In genomic region chr10:16923726-16924125, GRCh38 we compare ENCODE assay signal across 34 cellular contexts.
"Had no signal": no experiment of that assay in that cellular context is flagged by ENCODE, and none has a peak within 500 bp of the region (broad histone marks: within the 10 kb centered on the region; RNA-seq: fewer than 3 reads in every experiment).

No MANE protein-coding gene starts in this region.

- H3K36me3 Mint-ChIP-seq: activated CD8-positive, alpha-beta memory T cell treated with anti-CD3 and anti-CD28 coated beads, Interleukin-2, amount 10 ng/mL, durations not matched to agents 7 days and 5 days; activated naive CD4-positive, alpha-beta T cell treated with anti-CD3 and anti-CD28 coated beads, Interleukin-2, amount 50 U/mL, for 72 hours had no signal

- H3K27me3 Mint-ChIP-seq: activated B cell treated with CpG ODN at 0.5 μM for 24 hours; activated CD4-positive, alpha-beta memory T cell treated with anti-CD3 and anti-CD28 coated beads, Interleukin-2, amount 10 ng/mL, durations not matched to agents 7 days and 5 days; activated CD8-positive, alpha-beta memory T cell treated with anti-CD3 and anti-CD28 coated beads, Interleukin-2, amount 10 ng/mL, durations not matched to agents 7 days and 5 days; activated naive CD8-positive, alpha-beta T cell treated with anti-CD3 and anti-CD28 coated beads for 36 hours; activated T-cell treated with anti-CD3 and anti-CD28 coated beads, Interleukin-2, amount 50 U/mL, for 24 hours; central memory CD8-positive, alpha-beta T cell had no signal

- H3K4me1 ChIP-seq: adrenal gland, body of pancreas had no signal

- H3K9me3 ChIP-seq: adrenal gland, body of pancreas had no signal

- H3K27me3 ChIP-seq: adrenal gland, body of pancreas, brain microvascular endothelial cell had no signal

- H3K36me3 ChIP-seq: adrenal gland, brain microvascular endothelial cell had no signal

- H3K4me1 Mint-ChIP-seq: activated B cell treated with CpG ODN at 0.5 μM for 24 hours; activated CD4-positive, alpha-beta memory T cell treated with anti-CD3 and anti-CD28 coated beads, Interleukin-2, amount 10 ng/mL, durations not matched to agents 7 days and 5 days; activated CD4-positive, alpha-beta T cell treated with anti-CD3 and anti-CD28 coated beads, Interleukin-2, amount 10 ng/mL, durations not matched to agents 24 days and 14 days; activated CD8-positive, alpha-beta memory T cell treated with anti-CD3 and anti-CD28 coated beads, Interleukin-2, amount 10 ng/mL, durations not matched to agents 7 days and 5 days; activated naive CD8-positive, alpha-beta T cell treated with anti-CD3 and anti-CD28 coated beads for 36 hours; central memory CD8-positive, alpha-beta T cell had no signal

- H3K27ac ChIP-seq: adrenal gland, body of pancreas, brain microvascular endothelial cell, VCaP had no signal

- H3K27ac Mint-ChIP-seq: activated B cell treated with CpG ODN at 0.5 μM for 24 hours; activated CD4-positive, alpha-beta memory T cell treated with anti-CD3 and anti-CD28 coated beads, Interleukin-2, amount 10 ng/mL, durations not matched to agents 7 days and 5 days; activated CD4-positive, alpha-beta T cell treated with anti-CD3 and anti-CD28 coated beads, Interleukin-2, amount 10 ng/mL, durations not matched to agents 24 days and 14 days; activated CD8-positive, alpha-beta memory T cell treated with anti-CD3 and anti-CD28 coated beads, Interleukin-2, amount 10 ng/mL, durations not matched to agents 7 days and 5 days; activated CD8-positive, alpha-beta T cell treated with anti-CD3 and anti-CD28 coated beads, Interleukin-2, amount 10 ng/mL, durations not matched to agents 7 days and 5 days; activated naive CD4-positive, alpha-beta T cell treated with anti-CD3 and anti-CD28 coated beads, Interleukin-2, amount 50 U/mL, for 72 hours; activated naive CD8-positive, alpha-beta T cell treated with anti-CD3 and anti-CD28 coated beads for 36 hours; activated T-cell treated with anti-CD3 and anti-CD28 coated beads, Interleukin-2, amount 50 U/mL, for 24 hours; activated T-helper 2 cell treated with anti-CD3 and anti-CD28 coated beads, Interferon-gamma antibody, Interleukin-2, Interleukin-4, amounts not matched to agents 10 μg/mL and 5 μg/mL and 100 μg/mL, durations not matched to agents 14 hours and 24 hours and 36 hours; T-helper 1 cell treated with Interleukin-12 subunit alpha and Interleukin-12 subunit beta and Interleukin-4 antibody, amounts not matched to agents 30 μg/mL and 1 μg/mL, for 36 hours; T-helper 2 cell treated with Interferon-gamma antibody and Interleukin-4, amounts not matched to agents 5 μg/mL and 100 μg/mL, for 36 hours had no signal

- H3K4me3 Mint-ChIP-seq: activated B cell treated with CpG ODN at 0.5 μM for 24 hours; activated CD4-positive, alpha-beta memory T cell treated with anti-CD3 and anti-CD28 coated beads, Interleukin-2, amount 10 ng/mL, durations not matched to agents 7 days and 5 days; activated CD4-positive, alpha-beta T cell treated with anti-CD3 and anti-CD28 coated beads, Interleukin-2, amount 10 ng/mL, durations not matched to agents 24 days and 14 days; activated CD8-positive, alpha-beta memory T cell treated with anti-CD3 and anti-CD28 coated beads, Interleukin-2, amount 10 ng/mL, durations not matched to agents 7 days and 5 days; activated CD8-positive, alpha-beta T cell treated with anti-CD3 and anti-CD28 coated beads, Interleukin-2, amount 10 ng/mL, durations not matched to agents 7 days and 5 days; activated naive CD8-positive, alpha-beta T cell treated with anti-CD3 and anti-CD28 coated beads for 36 hours; activated T-cell treated with anti-CD3 and anti-CD28 coated beads, Interleukin-2, amount 50 U/mL, for 24 hours; central memory CD8-positive, alpha-beta T cell; T-helper 1 cell treated with Interleukin-12 subunit alpha and Interleukin-12 subunit beta and Interleukin-4 antibody, amounts not matched to agents 30 μg/mL and 1 μg/mL, for 36 hours; T-helper 2 cell treated with Interferon-gamma antibody and Interleukin-4, amounts not matched to agents 5 μg/mL and 100 μg/mL, for 36 hours had no signal

- H3K4me3 ChIP-seq: adrenal gland, body of pancreas had no signal

- FAIRE-seq: astrocyte had no signal

- DNase-seq: activated B cell treated with CpG ODN at 0.5 μM for 24 hours; activated CD4-positive, alpha-beta memory T cell treated with anti-CD3 and anti-CD28 coated beads, Interleukin-2, amount 10 ng/mL, durations not matched to agents 7 days and 5 days; activated CD4-positive, alpha-beta T cell treated with anti-CD3 and anti-CD28 coated beads for 4 hours; activated CD4-positive, alpha-beta T cell treated with anti-CD3 and anti-CD28 coated beads, Interleukin-2, amount 10 ng/mL, durations not matched to agents 24 days and 14 days; activated CD4-positive, alpha-beta T cell treated with anti-CD3 and anti-CD28 coated beads, Interleukin-2, amount 50 U/mL, for 48 hours; activated CD4-positive, CD25-positive, alpha-beta regulatory T cell treated with anti-CD3 and anti-CD28 coated beads, Interleukin-2, amount 50 U/mL, for 72 hours; activated CD8-positive, alpha-beta memory T cell treated with anti-CD3 and anti-CD28 coated beads for 24 hours; activated CD8-positive, alpha-beta memory T cell treated with anti-CD3 and anti-CD28 coated beads, Interleukin-2, amount 10 ng/mL, durations not matched to agents 7 days and 5 days; activated CD8-positive, alpha-beta memory T cell treated with anti-CD3 and anti-CD28 coated beads, Interleukin-2, amount 50 U/mL, for 48 hours; activated CD8-positive, alpha-beta T cell treated with anti-CD3 and anti-CD28 coated beads, Interleukin-2, amount 10 ng/mL, durations not matched to agents 7 days and 5 days; activated effector memory CD4-positive, alpha-beta T cell treated with Interleukin-2 at 50 U/mL for 16 hours; activated gamma-delta T cell; activated naive CD4-positive, alpha-beta T cell treated with anti-CD3 and anti-CD28 coated beads, Interleukin-2, amount 50 U/mL, for 16 hours; activated naive CD4-positive, alpha-beta T cell treated with Interleukin-2 at 50 U/mL for 16 hours; activated naive CD8-positive, alpha-beta T cell treated with anti-CD3 and anti-CD28 coated beads for 36 hours; activated T-cell treated with anti-CD3 and anti-CD28 coated beads, Interleukin-2, amount 50 U/mL, for 24 hours; activated T-cell treated with anti-CD3 and anti-CD28 coated beads, Interleukin-2, amount 50 U/mL, for 48 hours; adrenal gland; amniotic stem cell; aorta; body of pancreas; brain microvascular endothelial cell; cerebellar nuclear complex; SW 1271; T-helper 1 cell; T-helper 2 cell; T-helper 9 cell had no signal

- H3K9me3 Mint-ChIP-seq: activated B cell treated with CpG ODN at 0.5 μM for 24 hours; activated CD4-positive, alpha-beta memory T cell treated with anti-CD3 and anti-CD28 coated beads, Interleukin-2, amount 10 ng/mL, durations not matched to agents 7 days and 5 days; activated naive CD4-positive, alpha-beta T cell treated with anti-CD3 and anti-CD28 coated beads, Interleukin-2, amount 50 U/mL, for 72 hours; activated naive CD8-positive, alpha-beta T cell treated with anti-CD3 and anti-CD28 coated beads for 36 hours; activated T-cell treated with anti-CD3 and anti-CD28 coated beads, Interleukin-2, amount 50 U/mL, for 24 hours; activated T-helper 2 cell treated with anti-CD3 and anti-CD28 coated beads, Interferon-gamma antibody, Interleukin-2, Interleukin-4, amounts not matched to agents 10 μg/mL and 5 μg/mL and 100 μg/mL, durations not matched to agents 14 hours and 24 hours and 36 hours; central memory CD8-positive, alpha-beta T cell; T-helper 1 cell treated with Interleukin-12 subunit alpha and Interleukin-12 subunit beta and Interleukin-4 antibody, amounts not matched to agents 30 μg/mL and 1 μg/mL, for 36 hours; T-helper 2 cell treated with Interferon-gamma antibody and Interleukin-4, amounts not matched to agents 5 μg/mL and 100 μg/mL, for 36 hours had no signal
